Comparison of ENCODE assay signal across 1 cellular context in genomic region chr12:2877047-2877958, GRCh38.
TF ChIP-seq lines count a peak whose summit lies in the region.

TSS of gene FOXM1 (minus strand) at chr12:2877174. CDS start at chr12:2874478, 2,696 bp downstream.
TSS of gene RHNO1 (plus strand) at chr12:2877223. CDS start at chr12:2885367, 8,144 bp downstream.

TF ChIP-seq in WTC11, 78 proteins besides CTCF, POLR2A, EP300 and RAD21 (continued from another document):
- no peak for TF ChIP-seq PRDM15 (CRISPR knock-in tag; IDR thresholded peaks at IDR 0.05)
- TF ChIP-seq NFATC4 (CRISPR knock-in tag; IDR thresholded peaks at IDR 0.05), result no peak
- no peak for TF ChIP-seq TEAD4 (CRISPR knock-in tag; IDR thresholded peaks at IDR 0.05)
- TF ChIP-seq MYBL2 (CRISPR knock-in tag; IDR thresholded peaks at IDR 0.05), result peak; percentile 99
- 0 out of 2 replicates have a peak, but pooled peaks have one; percentile 19 for TF ChIP-seq ERG (CRISPR knock-in tag; IDR thresholded peaks at IDR 0.05)
- no peak; the same call in 1 of the 2 replicates for TF ChIP-seq ZNF232 (CRISPR knock-in tag; IDR thresholded peaks at IDR 0.05)
- TF ChIP-seq TP53 (CRISPR knock-in tag; IDR thresholded peaks at IDR 0.05), result peak; percentile 81
- TF ChIP-seq JAZF1 (CRISPR knock-in tag; IDR thresholded peaks at IDR 0.05), result no peak
- TF ChIP-seq STAT6 (CRISPR knock-in tag; conservative IDR thresholded peaks at IDR 0.05; ENCODE audit: low read depth), result no peak
- no peak for TF ChIP-seq ZNF219 (CRISPR knock-in tag; IDR thresholded peaks at IDR 0.05; ENCODE audit: borderline replicate concordance)
- no peak; the same call in 1 of the 2 replicates for TF ChIP-seq SP1 (CRISPR knock-in tag; conservative IDR thresholded peaks at IDR 0.05)
- 0 out of 2 replicates have a peak, but pooled peaks have one; percentile 64 for TF ChIP-seq RELA (CRISPR knock-in tag; IDR thresholded peaks at IDR 0.05; ENCODE audit: borderline replicate concordance)
- TF ChIP-seq ATF1 (CRISPR knock-in tag; IDR thresholded peaks at IDR 0.05), result no peak
- no peak for TF ChIP-seq AFF4 (CRISPR knock-in tag; IDR thresholded peaks at IDR 0.05; ENCODE audit: borderline replicate concordance)
- TF ChIP-seq CREB1 (CRISPR knock-in tag; IDR thresholded peaks at IDR 0.05), result no peak
- TF ChIP-seq KAT7 (CRISPR knock-in tag; IDR thresholded peaks at IDR 0.05; ENCODE audit: borderline replicate concordance), result no peak
- TF ChIP-seq SOX15 (CRISPR knock-in tag; IDR thresholded peaks at IDR 0.05), result no peak
- TF ChIP-seq ZSCAN18 (CRISPR knock-in tag; IDR thresholded peaks at IDR 0.05), result no peak
- no peak for TF ChIP-seq ZNF263 (CRISPR knock-in tag; IDR thresholded peaks at IDR 0.05; ENCODE audit: low read depth)
- no peak for TF ChIP-seq AR (CRISPR knock-in tag; IDR thresholded peaks at IDR 0.05)
- TF ChIP-seq USF1 (CRISPR knock-in tag; IDR thresholded peaks at IDR 0.05), result peak; percentile 94
- 0 out of 2 replicates have a peak, but pooled peaks have one; percentile 5 for TF ChIP-seq HMGXB4 (CRISPR knock-in tag; IDR thresholded peaks at IDR 0.05)
- 0 out of 2 replicates have a peak, but pooled peaks have one; percentile 25 for TF ChIP-seq NFYB (CRISPR knock-in tag; conservative IDR thresholded peaks at IDR 0.05; ENCODE audit: low read depth)
- no peak for TF ChIP-seq ZBTB43 (CRISPR knock-in tag; IDR thresholded peaks at IDR 0.05)
- peak; percentile 83; the same call in 1 of the 2 replicates for TF ChIP-seq E2F1 (CRISPR knock-in tag; IDR thresholded peaks at IDR 0.05)
